ENCODE assay signal across 11 cellular contexts in the genomic region with DNA sequence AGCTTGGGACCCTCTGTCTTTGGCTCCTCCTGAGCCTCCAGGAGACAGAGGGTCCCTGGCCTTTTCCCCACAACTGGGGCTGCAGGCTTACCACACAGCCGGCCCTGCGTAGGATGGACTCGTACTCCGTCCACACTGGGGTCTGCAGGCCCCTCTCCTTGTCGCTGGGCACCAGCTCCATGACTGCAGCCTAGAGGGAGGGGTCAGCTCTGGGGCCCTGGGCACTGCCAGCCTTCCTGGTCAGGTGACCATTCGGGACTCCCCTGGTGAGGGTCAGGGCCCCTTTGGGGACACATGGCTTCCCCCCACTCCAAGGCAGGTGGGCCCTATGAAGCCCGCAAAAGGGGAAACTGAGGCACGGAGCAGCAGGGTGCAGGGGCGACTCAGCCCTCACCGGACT. TPM values are rescaled to one million over a fixed set of nuclear protein-coding genes. Genes with fewer than 3 reads are reported as not detected.
DNase-seq lines count a peak whose midpoint lies in the region; ATAC-seq and TF ChIP-seq lines count a peak whose summit lies in the region.
"Had no signal": no experiment of that assay in that cellular context is flagged by ENCODE, and none has a peak within 500 bp of the region (broad histone marks: within the 10 kb centered on the region; RNA-seq: fewer than 3 reads in every experiment).

No MANE protein-coding gene starts in this region.

- ATAC-seq in RWPE2 (ENCODE audit: low read depth) = no peak
- ATAC-seq in gastrocnemius medialis = no peak

- H3K9me3 ChIP-seq in DOHH2 (ENCODE audit: control insufficient read depth, insufficient read depth, low read length) = no peaks in the 10 kb centered on the region
- no peaks in the 10 kb centered on the region for H3K9me3 ChIP-seq in RWPE2 (ENCODE audit: severe bottlenecking)
- H3K9me3 ChIP-seq in gastrocnemius medialis = no peaks in the 10 kb centered on the region
- no peaks in the 10 kb centered on the region for H3K9me3 ChIP-seq in uterus

- H3K27ac ChIP-seq in DOHH2 (ENCODE audit: low read depth, low read length) = no peak overlapping the region
- H3K27ac ChIP-seq in RWPE2 (ENCODE audit: poor library complexity, severe bottlenecking) = no peak overlapping the region
- no peak overlapping the region for H3K27ac ChIP-seq in gastrocnemius medialis
- H3K27ac ChIP-seq in uterus = no peak overlapping the region

- no peaks in the 10 kb centered on the region for H3K9me2 ChIP-seq in DOHH2 (replicated peaks; ENCODE audit: control insufficient read depth, low read length)

- H3K27me3 ChIP-seq in DOHH2 (ENCODE audit: control insufficient read depth, low read length) = no peaks in the 10 kb centered on the region
- no peaks in the 10 kb centered on the region for H3K27me3 ChIP-seq in RWPE2 (ENCODE audit: insufficient read depth, poor library complexity, severe bottlenecking)
- H3K27me3 ChIP-seq in gastrocnemius medialis = peaks cover 4 to 21% (median 13%) of the 10 kb centered on the region in 3 donors
- no peaks in the 10 kb centered on the region for H3K27me3 ChIP-seq in uterus

- DNase-seq in RWPE2 (ENCODE audit: low spot score) (no peak), fibroblast of pulmonary artery (ENCODE audit: low read depth) (no peak), gastrocnemius medialis (no peak), hypothalamus (lab: John Stamatoyannopoulos, UW) (no peak), uterus (no peak), Ammon's horn (ENCODE audit: low spot score) (no peak), AG08396 (ENCODE audit: low spot score) (no peak)
- DNase-seq: MM.1S, T1000 had no signal

- H3K36me3 ChIP-seq in DOHH2 (ENCODE audit: control insufficient read depth, low read length) = no peaks in the 10 kb centered on the region
- H3K36me3 ChIP-seq in RWPE2 (ENCODE audit: low read depth) = peaks cover 8% of the 10 kb centered on the region; the same call in 1 of the 2 replicates
- no peaks in the 10 kb centered on the region for H3K36me3 ChIP-seq in gastrocnemius medialis
- no peaks in the 10 kb centered on the region for H3K36me3 ChIP-seq in uterus

- H3K4me3 ChIP-seq in DOHH2 (ENCODE audit: low read length) (peak overlapping the region; percentile 66), RWPE2 (ENCODE audit: severe bottlenecking) (peak overlapping the region; percentile 68), fibroblast of pulmonary artery (replicated peaks; ENCODE audit: low read depth, low read length) (peak overlapping the region; percentile 56), gastrocnemius medialis (peak overlapping the region; percentile 62 to 78 (median 66)), uterus (peak overlapping the region in 1 of 2 donors; percentile 47)

- H3K4me1 ChIP-seq in DOHH2 (ENCODE audit: control insufficient read depth, low read length) (peaks cover 8% of the 10 kb centered on the region; the same call in 1 of the 2 replicates), RWPE2 (ENCODE audit: insufficient read depth, poor library complexity, severe bottlenecking) (no peaks in the 10 kb centered on the region), gastrocnemius medialis (peaks cover 4 to 8% of the 10 kb centered on the region in 2 donors), uterus (no peaks in the 10 kb centered on the region)

- TF ChIP-seq CTCF in DOHH2 (IDR thresholded peaks at IDR 0.05; ENCODE audit: low read depth, low read length, poor library complexity, severe bottlenecking) (no peak), RWPE2 (IDR thresholded peaks at IDR 0.05; ENCODE audit: poor library complexity, severe bottlenecking) (no peak), fibroblast of pulmonary artery (IDR thresholded peaks at IDR 0.05; ENCODE audit: low read length, missing control alignments) (no peak), gastrocnemius medialis (IDR thresholded peaks at IDR 0.05 in 4 of 5, conservative IDR thresholded peaks at IDR 0.05 in 1 of 5) (no peak), uterus (IDR thresholded peaks at IDR 0.05) (no peak)

- TF ChIP-seq POLR2A in gastrocnemius medialis (IDR thresholded peaks at IDR 0.05) = no peak
- no peak for TF ChIP-seq POLR2A in uterus (IDR thresholded peaks at IDR 0.05)

- H3K4me2 ChIP-seq in DOHH2 (ENCODE audit: low read length) = peak overlapping the region; percentile 65

- in situ Hi-C loops in gastrocnemius medialis (cut with MboI; ENCODE audit: low sequenced_read_pairs in 4 of 4) = no loop called here

- intact Hi-C loops in gastrocnemius medialis (cut with DNase I; ENCODE audit: low total_unique reads) = no loop called here
- intact Hi-C loops in uterus (cut with DNase I; ENCODE audit: low total_unique reads) = no loop called here

- no peaks in the 10 kb centered on the region for H3K79me2 ChIP-seq in DOHH2 (ENCODE audit: control insufficient read depth, low read length)

- no peaks in the 10 kb centered on the region for H3F3A ChIP-seq in DOHH2 (ENCODE audit: control insufficient read depth, insufficient read depth)

- H4K20me1 ChIP-seq in DOHH2 (ENCODE audit: control insufficient read depth, insufficient read depth, low read depth, low read length) = no peaks in the 10 kb centered on the region

RNA-seq across cellular contexts. Expression of gene FUOM, which starts 1.3 kb away (rescaled TPM):
- total RNA-seq in gastrocnemius medialis (1 to 10 TPM; 3.2 to 8.9 (median 5.6) TPM), uterus (10 to 100 TPM in 1 of 4 donors, 1 to 10 TPM in 2, not detected in 1; 2.6 to 13.8 (median 2.9) TPM)

RNA-seq across cellular contexts. Expression of gene PRAP1, which starts 9.4 kb away (rescaled TPM):
- total RNA-seq in gastrocnemius medialis = 1 to 10 TPM in 2 of 4 donors, under 1 TPM in 1, not detected in 1; 0.59 to 1.4 (median 1.1) TPM
- total RNA-seq in uterus = not detected

RNA-seq across cellular contexts. Expression of gene ECHS1, which starts 16.6 kb away (rescaled TPM):
- total RNA-seq in gastrocnemius medialis (100 to 1,000 TPM in 3 of 4 donors, 10 to 100 TPM in 1; 96.7 to 123 (median 106) TPM), uterus (10 to 100 TPM; 28.2 to 48.8 (median 45.1) TPM)

RNA-seq across cellular contexts. Expression of gene CALY, which starts 19.9 kb away (rescaled TPM):
- total RNA-seq in gastrocnemius medialis (not detected), uterus (under 1 TPM in 1 of 4 donors, not detected in 3; 0.69 TPM)
- total RNA-seq: mesenteric fat pad had no signal

RNA-seq across cellular contexts. Expression of gene PAOX, which starts 22.5 kb away (rescaled TPM):
- total RNA-seq in gastrocnemius medialis (1 to 10 TPM; 4.9 to 7.7 (median 6.7) TPM), uterus (1 to 10 TPM; 2.0 to 9.3 (median 6.7) TPM)
